In genomic region chr10:21894648-21895342, GRCh38 we compare ENCODE assay signal across 20 cellular contexts.
"Had no signal": no experiment of that assay in that cellular context is flagged by ENCODE, and none has a peak within 500 bp of the region (broad histone marks: within the 10 kb centered on the region; RNA-seq: fewer than 3 reads in every experiment).

No MANE protein-coding gene starts in this region.

- H3K4me1 ChIP-seq: esophagus muscularis mucosa, pancreas had no signal

- H3K4me3 Mint-ChIP-seq: activated CD4-positive, alpha-beta memory T cell treated with anti-CD3 and anti-CD28 coated beads, Interleukin-2, amount 10 ng/mL, durations not matched to agents 7 days and 5 days; activated naive CD8-positive, alpha-beta T cell treated with anti-CD3 and anti-CD28 coated beads, Interleukin-2, amount 50 U/mL, for 24 hours; activated T-cell treated with anti-CD3 and anti-CD28 coated beads, Interleukin-2, amount 50 U/mL, for 72 hours; natural killer cell treated with Interleukin-12 subunit alpha and Interleukin-12 subunit beta and Interleukin-15 and Interleukin-18, amount 100 ng/mL, for 72 hours had no signal

- ATAC-seq: activated naive CD8-positive, alpha-beta T cell treated with anti-CD3 and anti-CD28 coated beads, Interleukin-2, amount 50 U/mL, for 24 hours; activated T-cell treated with anti-CD3 and anti-CD28 coated beads, Interleukin-2, amount 50 U/mL, for 72 hours; left ventricle myocardium superior; natural killer cell treated with Interleukin-12 subunit alpha and Interleukin-12 subunit beta and Interleukin-15 and Interleukin-18, amount 100 ng/mL, for 72 hours; pancreas; right cardiac atrium had no signal

- DNase-seq: activated CD4-positive, alpha-beta memory T cell treated with anti-CD3 and anti-CD28 coated beads, Interleukin-2, amount 10 ng/mL, durations not matched to agents 7 days and 5 days; activated CD4-positive, alpha-beta T cell treated with anti-CD3 and anti-CD28 coated beads for 48 hours; activated CD4-positive, CD25-positive, alpha-beta regulatory T cell; activated effector memory CD4-positive, alpha-beta T cell treated with anti-CD3 and anti-CD28 coated beads, Interleukin-2, amount 50 U/mL, for 16 hours; activated naive CD4-positive, alpha-beta T cell treated with anti-CD3 and anti-CD28 coated beads, Interleukin-2, amount 50 U/mL, for 16 hours; activated naive CD8-positive, alpha-beta T cell treated with anti-CD3 and anti-CD28 coated beads, Interleukin-2, amount 50 U/mL, for 24 hours; activated T-cell treated with anti-CD3 and anti-CD28 coated beads, Interleukin-2, amount 50 U/mL, for 72 hours; cerebellar nuclear complex; glutamatergic neuron; left ventricle myocardium superior; mammary epithelial cell; pancreas; right cardiac atrium; stimulated activated CD4-positive, alpha-beta T cell treated with anti-CD3 and anti-CD28 coated beads, Interleukin-4, amount 100 ng/mL, for 24 hours; stimulated activated naive CD4-positive, alpha-beta T cell treated with Interleukin-2 at 50 U/mL for 16 hours; upper lobe of left lung had no signal

- H3K27me3 ChIP-seq: esophagus muscularis mucosa, hepatocyte, pancreas, upper lobe of left lung had no signal

- H3K27ac ChIP-seq: coronary artery, esophagus muscularis mucosa, hepatocyte, pancreas, upper lobe of left lung had no signal

- H3K27me3 Mint-ChIP-seq: activated CD4-positive, alpha-beta memory T cell treated with anti-CD3 and anti-CD28 coated beads, Interleukin-2, amount 10 ng/mL, durations not matched to agents 7 days and 5 days; activated naive CD8-positive, alpha-beta T cell treated with anti-CD3 and anti-CD28 coated beads, Interleukin-2, amount 50 U/mL, for 24 hours; natural killer cell treated with Interleukin-12 subunit alpha and Interleukin-12 subunit beta and Interleukin-15 and Interleukin-18, amount 100 ng/mL, for 72 hours had no signal

- H3K9me3 ChIP-seq: pancreas had no signal

- H3K27ac Mint-ChIP-seq: activated CD4-positive, alpha-beta memory T cell treated with anti-CD3 and anti-CD28 coated beads, Interleukin-2, amount 10 ng/mL, durations not matched to agents 7 days and 5 days; activated naive CD8-positive, alpha-beta T cell treated with anti-CD3 and anti-CD28 coated beads, Interleukin-2, amount 50 U/mL, for 24 hours; activated T-cell treated with anti-CD3 and anti-CD28 coated beads, Interleukin-2, amount 50 U/mL, for 72 hours; natural killer cell treated with Interleukin-12 subunit alpha and Interleukin-12 subunit beta and Interleukin-15 and Interleukin-18, amount 100 ng/mL, for 72 hours had no signal

- H3K4me3 ChIP-seq: coronary artery, esophagus muscularis mucosa, hepatocyte, pancreas, upper lobe of left lung had no signal
